ENCODE assay signal across 28 cellular contexts in genomic region chr21:42279341-42279871, GRCh38. TPM values are rescaled to one million over a fixed set of nuclear protein-coding genes. Genes with fewer than 3 reads are reported as not detected.
"Had no signal": no experiment of that assay in that cellular context is flagged by ENCODE, and none has a peak within 500 bp of the region (broad histone marks: within the 10 kb centered on the region; RNA-seq: fewer than 3 reads in every experiment).

No MANE protein-coding gene starts in this region.

- H3K27me3 ChIP-seq: colonic mucosa, esophagus squamous epithelium, heart right ventricle, left lung, suprapubic skin, upper lobe of right lung had no signal

- H3K9me3 Mint-ChIP-seq: central memory CD8-positive, alpha-beta T cell; natural killer cell; T-helper 2 cell treated with Interferon-gamma antibody and Interleukin-4, amounts not matched to agents 5 μg/mL and 100 μg/mL, for 36 hours had no signal

- H3K9me3 ChIP-seq: colonic mucosa, esophagus squamous epithelium, heart right ventricle, left lung, lower lobe of right lung, prostate gland, suprapubic skin, tibial artery, upper lobe of right lung had no signal

- FAIRE-seq: bronchial epithelial cell, endometrium had no signal

- H3K36me3 Mint-ChIP-seq: activated naive CD8-positive, alpha-beta T cell; natural killer cell had no signal

- H3K4me3 ChIP-seq: colonic mucosa, esophagus squamous epithelium, heart right ventricle, left lung, lower lobe of right lung, prostate gland, smooth muscle cell, suprapubic skin, tibial artery, upper lobe of right lung had no signal

- ATAC-seq: left lung, lower lobe of right lung, natural killer cell, upper lobe of right lung had no signal

- H3K27ac ChIP-seq: colonic mucosa, epithelial cell of prostate, esophagus squamous epithelium, heart right ventricle, left lung, lower lobe of right lung, prostate gland, suprapubic skin, tibial artery, upper lobe of right lung had no signal

- H3K36me3 ChIP-seq: colonic mucosa, prostate gland had no signal

- H3K4me1 Mint-ChIP-seq: central memory CD8-positive, alpha-beta T cell; natural killer cell had no signal

- H3K27me3 Mint-ChIP-seq: activated naive CD8-positive, alpha-beta T cell; central memory CD8-positive, alpha-beta T cell had no signal

- H3K4me3 Mint-ChIP-seq: activated naive CD8-positive, alpha-beta T cell; central memory CD8-positive, alpha-beta T cell; natural killer cell; T-helper 2 cell treated with Interferon-gamma antibody and Interleukin-4, amounts not matched to agents 5 μg/mL and 100 μg/mL, for 36 hours had no signal

- H3K27ac Mint-ChIP-seq: activated naive CD8-positive, alpha-beta T cell; natural killer cell; T-helper 2 cell treated with Interferon-gamma antibody and Interleukin-4, amounts not matched to agents 5 μg/mL and 100 μg/mL, for 36 hours had no signal

- H3K4me1 ChIP-seq: colonic mucosa, esophagus squamous epithelium, heart right ventricle, left lung, lower lobe of right lung, prostate gland, suprapubic skin, tibial artery, upper lobe of right lung had no signal

- DNase-seq: activated CD4-positive, alpha-beta T cell treated with anti-CD3 and anti-CD28 coated beads for 48 hours; activated CD4-positive, alpha-beta T cell treated with anti-CD3 and anti-CD28 coated beads, Interleukin-2, amount 50 U/mL, for 48 hours; activated CD8-positive, alpha-beta memory T cell treated with anti-CD3 and anti-CD28 coated beads for 24 hours; activated effector memory CD4-positive, alpha-beta T cell treated with Interleukin-2 at 50 U/mL for 16 hours; activated naive CD4-positive, alpha-beta T cell treated with Interleukin-2 at 50 U/mL for 16 hours; anterior cingulate cortex; colonic mucosa; effector CD8-positive, alpha-beta T cell; esophagus squamous epithelium; foreskin melanocyte; heart right ventricle; lower lobe of right lung; mesendoderm; natural killer cell; stimulated activated naive CD4-positive, alpha-beta T cell; tibial artery; upper lobe of right lung had no signal

RNA-seq across cellular contexts. Expression of gene TFF3, which starts 35.8 kb away (rescaled TPM):
- total RNA-seq: mononuclear cell, natural killer cell, smooth muscle cell had no signal
